In the genomic region with DNA sequence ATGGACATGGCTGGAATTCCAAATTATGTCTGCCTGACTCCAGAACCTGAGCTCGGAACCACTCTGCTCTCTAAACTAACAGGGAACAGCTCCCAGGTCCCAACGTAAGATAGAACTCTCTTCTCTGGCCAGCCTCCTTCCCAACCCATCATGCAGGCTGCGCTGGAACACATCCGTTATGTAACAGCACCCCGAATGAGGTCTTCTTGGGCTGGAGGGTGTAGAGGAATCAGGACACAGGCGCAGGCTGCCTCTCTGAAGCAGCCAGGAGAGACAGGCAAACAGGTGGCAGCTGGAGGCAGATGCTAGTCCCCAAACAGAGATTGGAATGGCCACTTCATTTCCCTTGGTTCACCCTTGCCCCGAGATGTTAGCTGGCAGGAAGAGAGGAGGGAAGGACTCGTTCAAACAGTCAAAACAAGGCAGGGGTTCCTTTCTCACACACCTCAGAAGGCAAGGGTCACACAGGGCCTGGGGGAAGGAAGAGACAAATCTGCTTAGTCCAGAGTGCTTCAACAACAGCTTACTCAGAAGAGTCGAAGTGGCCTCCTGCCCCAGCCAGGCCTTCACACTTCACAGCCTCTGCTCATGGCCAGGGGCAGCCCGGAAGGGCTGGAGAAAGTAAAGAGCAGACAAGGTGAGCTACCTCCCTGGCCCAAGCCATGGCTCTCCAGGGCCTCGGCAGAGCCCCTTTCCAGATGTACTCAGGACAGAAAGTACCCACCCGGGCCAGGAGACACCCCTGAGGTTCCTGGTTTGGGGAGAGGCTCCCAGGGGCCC, we compare ENCODE assay signal across 10 cellular contexts. TPM values are rescaled to one million over a fixed set of nuclear protein-coding genes. Genes with fewer than 3 reads are reported as not detected.
DNase-seq lines count a peak whose midpoint lies in the region; ATAC-seq and TF ChIP-seq lines count a peak whose summit lies in the region.
"Not testable (repeated sequence)": the region's sequence is repeated elsewhere in the genome, so short reads cannot be mapped to it uniquely, and the experiment has no call there.
"Had no signal": no experiment of that assay in that cellular context is flagged by ENCODE, and none has a peak within 500 bp of the region (broad histone marks: within the 10 kb centered on the region; RNA-seq: fewer than 3 reads in every experiment).

No MANE protein-coding gene starts in this region.

- not testable (repeated sequence) for H3K36me3 Mint-ChIP-seq in T-helper 17 cell (ENCODE audit: low read depth); nephron progenitor cell (ENCODE audit: low read depth)

- 73% methylated on average over 8 of the region's 12 CpGs for WGBS in esophagus muscularis mucosa
- WGBS in heart left ventricle, 4 donors: 62 to 70% (median 64%) methylated on average over 10 to 11 of the region's 12 CpGs
- 71% methylated on average over 10 of the region's 12 CpGs for WGBS in right cardiac atrium

- not testable (repeated sequence) for H3K27me3 ChIP-seq in esophagus muscularis mucosa; heart left ventricle; right cardiac atrium (ENCODE audit: control insufficient read depth, insufficient read depth); skeletal muscle tissue (ENCODE audit: control insufficient read depth in 3 of 3, insufficient read depth in 3 of 3, low read length in 3 of 3)

- not testable (repeated sequence) for TF ChIP-seq EP300 in esophagus muscularis mucosa (IDR thresholded peaks at IDR 0.05)

- H3K9me3 Mint-ChIP-seq in nephron progenitor cell: peaks cover 59% of the 10 kb centered on the region

- not testable (repeated sequence) for H3K9me3 ChIP-seq in T-helper 17 cell (ENCODE audit: control insufficient read depth, low read length, poor library complexity, severe bottlenecking); esophagus muscularis mucosa; heart left ventricle; right cardiac atrium (ENCODE audit: control insufficient read depth, low read length); skeletal muscle tissue (ENCODE audit: control insufficient read depth in 3 of 3, low read length in 3 of 3)

- peak overlapping the region; percentile 41 for H3K27ac Mint-ChIP-seq in T-helper 17 cell
- peak overlapping the region; percentile 42 for H3K27ac Mint-ChIP-seq in nephron progenitor cell

- intact Hi-C loops in esophagus muscularis mucosa (cut with DNase I); heart left ventricle (cut with DNase I); right cardiac atrium (cut with DNase I): not testable (repeated sequence)

- not testable (repeated sequence) for H3K27me3 Mint-ChIP-seq in T-helper 17 cell; nephron progenitor cell (ENCODE audit: low read depth, poor library complexity)

- H3K4me1 ChIP-seq in esophagus muscularis mucosa (peaks cover 8 to 59% (median 45%) of the 10 kb centered on the region in 4 donors), heart left ventricle (peaks cover 0 to 31% (median 4%) of the 10 kb centered on the region in 12 donors), skeletal muscle tissue (ENCODE audit: control insufficient read depth in 3 of 3, insufficient read depth in 3 of 3, low read length in 3 of 3) (peaks cover 35 to 85% (median 60%) of the 10 kb centered on the region in 3 donors)
- not testable (repeated sequence) for H3K4me1 ChIP-seq in right cardiac atrium (ENCODE audit: control insufficient read depth, insufficient read depth, low read length)

- H3K27ac ChIP-seq in esophagus muscularis mucosa (replicated peaks in 1 of 4) (peak overlapping the region; percentile 42 to 70 (median 64)), heart left ventricle (peak overlapping the region; percentile 40 to 87 (median 74)), right cardiac atrium (ENCODE audit: low read length) (peak overlapping the region; percentile 88), skeletal muscle tissue (ENCODE audit: low read depth, low read length) (peak overlapping the region; percentile 92)

- DNase-seq in T-helper 17 cell; esophagus muscularis mucosa (ENCODE audit: extremely low spot score); heart left ventricle; nephron progenitor cell: not testable (repeated sequence)
- DNase-seq in cerebellar cortex (ENCODE audit: low spot score) (peak; percentile 38), right cardiac atrium (peak in 1 of 3 donors; percentile 11)

- not testable (repeated sequence) for H3K4me3 Mint-ChIP-seq in T-helper 17 cell, nephron progenitor cell

- ATAC-seq in T-helper 17 cell, right cardiac atrium: not testable (repeated sequence)
- ATAC-seq in heart left ventricle: peak in 2 of 4 donors; percentile 0

- not testable (repeated sequence) for H3K4me1 Mint-ChIP-seq in T-helper 17 cell
- peaks cover 38% of the 10 kb centered on the region for H3K4me1 Mint-ChIP-seq in nephron progenitor cell

- peak overlapping the region in 2 of 3 donors; percentile 71 to 83 for H3K9ac ChIP-seq in skeletal muscle tissue (ENCODE audit: low read depth in 1 of 3, low read length in 3 of 3)

- not testable (repeated sequence) for H3K4me3 ChIP-seq in esophagus muscularis mucosa; heart left ventricle; right cardiac atrium (ENCODE audit: low read length); skeletal muscle tissue (ENCODE audit: low read length in 3 of 3)

- H3K36me3 ChIP-seq in esophagus muscularis mucosa (peaks cover 0 to 45% (median 34%) of the 10 kb centered on the region in 4 donors), heart left ventricle (peaks cover 0 to 26% (median 3%) of the 10 kb centered on the region in 9 donors)
- not testable (repeated sequence) for H3K36me3 ChIP-seq in skeletal muscle tissue (ENCODE audit: control insufficient read depth in 3 of 3, insufficient read depth in 3 of 3, low read length in 3 of 3)

- TF ChIP-seq CTCF in esophagus muscularis mucosa (IDR thresholded peaks at IDR 0.05); heart left ventricle (IDR thresholded peaks at IDR 0.05); nephron progenitor cell (IDR thresholded peaks at IDR 0.05): not testable (repeated sequence)

- not testable (repeated sequence) for TF ChIP-seq POLR2A in esophagus muscularis mucosa (IDR thresholded peaks at IDR 0.05; ENCODE audit: low read depth); heart left ventricle (IDR thresholded peaks at IDR 0.05)

RNA-seq across cellular contexts. Expression of a gene that starts 17.1 kb away (rescaled TPM):
- total RNA-seq in T-helper 17 cell (1 to 10 TPM; 3.4 to 4.4 TPM), esophagus muscularis mucosa (10 to 100 TPM; 41.7 to 62.3 (median 45.6) TPM), heart left ventricle (100 to 1,000 TPM; 113 to 203 (median 179) TPM), right cardiac atrium (100 to 1,000 TPM; 107 to 191 (median 151) TPM), skeletal muscle tissue (13.0 TPM)
- polyA plus RNA-seq in heart left ventricle (100 to 1,000 TPM; 138 to 241 TPM), right cardiac atrium (131 TPM)

RNA-seq across cellular contexts. Expression of a gene that starts 19.4 kb away (rescaled TPM):
- total RNA-seq in T-helper 17 cell: 100 to 1,000 TPM; 101 TPM
- total RNA-seq in esophagus muscularis mucosa: 100 to 1,000 TPM in 2 of 4 donors, 10 to 100 TPM in 2; 76.4 to 129 (median 101) TPM
- 100 to 1,000 TPM in 5 of 9 donors, 10 to 100 TPM in 4; 59.9 to 162 (median 102) TPM for total RNA-seq in heart left ventricle
- polyA plus RNA-seq in heart left ventricle: 100 to 1,000 TPM in 1 of 2 donors, 10 to 100 TPM in 1; 87.7 to 158 TPM
- total RNA-seq in right cardiac atrium: 100 to 1,000 TPM; 111 to 143 (median 123) TPM
- 149 TPM for polyA plus RNA-seq in right cardiac atrium
- total RNA-seq in skeletal muscle tissue: 83.0 TPM

RNA-seq across cellular contexts. Expression of a gene that starts 19.8 kb away (rescaled TPM):
- total RNA-seq in T-helper 17 cell (10 to 100 TPM; 14.7 to 17.7 TPM), esophagus muscularis mucosa (10 to 100 TPM; 18.4 to 36.2 (median 25.1) TPM), heart left ventricle (10 to 100 TPM; 13.5 to 25.6 (median 17.6) TPM), right cardiac atrium (10 to 100 TPM; 14.1 to 15.9 (median 15.5) TPM), skeletal muscle tissue (10.4 TPM)
- polyA plus RNA-seq in heart left ventricle (10 to 100 TPM; 12.9 to 13.5 TPM), right cardiac atrium (11.0 TPM)

RNA-seq across cellular contexts. Expression of a gene that starts 31.2 kb away (rescaled TPM):
- total RNA-seq in T-helper 17 cell: under 1 TPM in 1 of 2 donors, not detected in 1; 0.72 TPM
- total RNA-seq in esophagus muscularis mucosa: 10 to 100 TPM; 20.5 to 67.8 (median 26.0) TPM
- 1 to 10 TPM; 3.1 to 7.3 (median 6.6) TPM for total RNA-seq in heart left ventricle
- 1 to 10 TPM; 1.4 to 3.2 TPM for polyA plus RNA-seq in heart left ventricle
- total RNA-seq in right cardiac atrium: 10 to 100 TPM in 2 of 4 donors, 1 to 10 TPM in 2; 7.8 to 12.4 (median 11.0) TPM
- polyA plus RNA-seq in right cardiac atrium: 9.1 TPM
- total RNA-seq in skeletal muscle tissue: not detected
- polyA plus RNA-seq: AG04450, CD14-positive monocyte had no signal

RNA-seq across cellular contexts. Expression of a gene that starts 57.8 kb away (rescaled TPM):
- total RNA-seq in T-helper 17 cell (not detected), esophagus muscularis mucosa (not detected), heart left ventricle (under 1 TPM in 1 of 9 donors, not detected in 8; 0.25 TPM), right cardiac atrium (under 1 TPM in 1 of 4 donors, not detected in 3; 0.14 TPM), skeletal muscle tissue (not detected)
- polyA plus RNA-seq in heart left ventricle (under 1 TPM in 1 of 2 donors, not detected in 1; 0.04 TPM), right cardiac atrium (not detected)
- total RNA-seq: CD8-positive, alpha-beta T cell had no signal
- polyA plus RNA-seq: AG04450, CD14-positive monocyte had no signal
